ENCODE assay signal across 1 cellular context in the genomic region with DNA sequence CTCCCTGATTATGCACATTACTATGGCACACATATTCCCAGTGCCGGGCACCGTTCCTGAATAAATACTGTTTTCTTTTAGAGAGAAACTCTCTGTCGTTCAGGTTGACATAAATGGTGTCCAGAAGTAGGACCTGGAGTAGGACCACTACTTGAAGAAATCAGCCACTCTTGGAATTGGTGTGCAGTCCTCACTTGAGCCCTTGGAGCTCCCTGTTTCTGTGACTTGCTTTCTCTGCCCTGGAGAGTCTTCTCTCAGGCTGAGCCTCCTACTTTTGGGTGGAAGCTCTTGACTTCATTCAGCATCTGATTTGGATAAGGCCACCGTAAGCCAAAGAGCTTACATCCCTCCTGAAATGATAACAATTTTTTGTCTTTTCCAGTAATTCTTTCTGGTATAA.
TF ChIP-seq lines count a peak whose summit lies in the region.

No MANE protein-coding gene starts in this region.

TF ChIP-seq in HepG2, 621 proteins besides CTCF, POLR2A, EP300 and RAD21 (continued from another document):
- TF ChIP-seq ZNF432 (CRISPR knock-in tag; IDR thresholded peaks at IDR 0.05; ENCODE audit: borderline replicate concordance) (no peak), FOXK1 (CRISPR knock-in tag; IDR thresholded peaks at IDR 0.05; ENCODE audit: borderline replicate concordance, low read depth) (no peak), ZNF17 (CRISPR knock-in tag; IDR thresholded peaks at IDR 0.05) (no peak), ZNF629 (CRISPR knock-in tag; conservative IDR thresholded peaks at IDR 0.05) (no peak), ZNF879 (CRISPR knock-in tag; IDR thresholded peaks at IDR 0.05) (no peak), FOXO1 (CRISPR knock-in tag; IDR thresholded peaks at IDR 0.05) (no peak), PLRG1 (conservative IDR thresholded peaks at IDR 0.05) (no peak), PRPF4 (IDR thresholded peaks at IDR 0.05; ENCODE audit: low read depth, low read length, poor library complexity, severe bottlenecking) (no peak), ZNF891 (CRISPR knock-in tag; IDR thresholded peaks at IDR 0.05) (no peak), ONECUT2 (CRISPR knock-in tag; IDR thresholded peaks at IDR 0.05) (no peak), JUN (CRISPR knock-in tag; IDR thresholded peaks at IDR 0.05) (no peak), HNF4A (CRISPR knock-in tag; IDR thresholded peaks at IDR 0.05) (no peak)
